In genomic region chrX:149630681-149631292, GRCh38 we compare ENCODE assay signal across 9 cellular contexts. TPM values are rescaled to one million over a fixed set of nuclear protein-coding genes. Genes with fewer than 3 reads are reported as not detected.
DNase-seq lines count a peak whose midpoint lies in the region; ATAC-seq and TF ChIP-seq lines count a peak whose summit lies in the region.
"Had no signal": no experiment of that assay in that cellular context is flagged by ENCODE, and none has a peak within 500 bp of the region (broad histone marks: within the 10 kb centered on the region; RNA-seq: fewer than 3 reads in every experiment).

No MANE protein-coding gene starts in this region.

- H3K27ac ChIP-seq in OCI-LY1 (ENCODE audit: low read depth, low read length, poor library complexity, severe bottlenecking) (no peak overlapping the region), lower lobe of right lung (peak overlapping the region; percentile 67), thymus (ENCODE audit: low read depth) (no peak overlapping the region)

- peaks cover 7% of the 10 kb centered on the region for H3K27me3 Mint-ChIP-seq in activated CD4-positive, alpha-beta T cell treated with anti-CD3 and anti-CD28 coated beads, Interleukin-2, amount 10 ng/mL, durations not matched to agents 24 days and 14 days
- H3K27me3 Mint-ChIP-seq in dendritic cell treated with granulocyte-macrophage colony-stimulating factor and Interleukin-4, amounts not matched to agents 40 ng/mL and 50 ng/mL, for 4 days: peaks cover 7% of the 10 kb centered on the region

- H3K4me3 Mint-ChIP-seq in activated CD4-positive, alpha-beta T cell treated with anti-CD3 and anti-CD28 coated beads, Interleukin-2, amount 10 ng/mL, durations not matched to agents 24 days and 14 days: peak overlapping the region; percentile 95
- peak overlapping the region; percentile 92 for H3K4me3 Mint-ChIP-seq in dendritic cell treated with granulocyte-macrophage colony-stimulating factor and Interleukin-4, amounts not matched to agents 40 ng/mL and 50 ng/mL, for 4 days

- H3K9me3 ChIP-seq in OCI-LY1 (ENCODE audit: low read length) (no peaks in the 10 kb centered on the region), lower lobe of right lung (no peaks in the 10 kb centered on the region), thymus (ENCODE audit: control insufficient read depth) (no peaks in the 10 kb centered on the region)

- peak overlapping the region; percentile 72 for H3K9ac ChIP-seq in OCI-LY1 (ENCODE audit: low read length)

- TF ChIP-seq CTCF in OCI-LY1 (IDR thresholded peaks at IDR 0.05; ENCODE audit: low read length) (no peak), lower lobe of right lung (IDR thresholded peaks at IDR 0.05) (no peak)

- peak; percentile 55 to 72 for ATAC-seq in lower lobe of right lung

- H2AFZ ChIP-seq in OCI-LY1 (ENCODE audit: low read length): no peak overlapping the region

- peaks cover 6% of the 10 kb centered on the region for H3K36me3 Mint-ChIP-seq in activated CD4-positive, alpha-beta T cell treated with anti-CD3 and anti-CD28 coated beads, Interleukin-2, amount 10 ng/mL, durations not matched to agents 24 days and 14 days (ENCODE audit: low read depth)
- peaks cover 6% of the 10 kb centered on the region for H3K36me3 Mint-ChIP-seq in dendritic cell treated with granulocyte-macrophage colony-stimulating factor and Interleukin-4, amounts not matched to agents 40 ng/mL and 50 ng/mL, for 4 days (ENCODE audit: low read depth)

- H3K4me1 Mint-ChIP-seq in activated CD4-positive, alpha-beta T cell treated with anti-CD3 and anti-CD28 coated beads, Interleukin-2, amount 10 ng/mL, durations not matched to agents 24 days and 14 days: peaks cover 23% of the 10 kb centered on the region
- peaks cover 27% of the 10 kb centered on the region for H3K4me1 Mint-ChIP-seq in dendritic cell treated with granulocyte-macrophage colony-stimulating factor and Interleukin-4, amounts not matched to agents 40 ng/mL and 50 ng/mL, for 4 days (ENCODE audit: low read depth)

- peak overlapping the region; percentile 86 for H3K27ac Mint-ChIP-seq in activated CD4-positive, alpha-beta T cell treated with anti-CD3 and anti-CD28 coated beads, Interleukin-2, amount 10 ng/mL, durations not matched to agents 24 days and 14 days
- H3K27ac Mint-ChIP-seq in dendritic cell treated with granulocyte-macrophage colony-stimulating factor and Interleukin-4, amounts not matched to agents 40 ng/mL and 50 ng/mL, for 4 days: peak overlapping the region; percentile 87

- H3F3A ChIP-seq in OCI-LY1 (ENCODE audit: insufficient read depth, low read length): no peaks in the 10 kb centered on the region

- H3K79me2 ChIP-seq in OCI-LY1 (ENCODE audit: insufficient read depth, low read length): no peaks in the 10 kb centered on the region

- H3K4me1 ChIP-seq in OCI-LY1 (ENCODE audit: insufficient read depth, low read length, severe bottlenecking) (peaks cover 13% of the 10 kb centered on the region), lower lobe of right lung (no peaks in the 10 kb centered on the region), thymus (ENCODE audit: control insufficient read depth, insufficient read depth, low read length) (no peaks in the 10 kb centered on the region)

- no peaks in the 10 kb centered on the region for H3K9me2 ChIP-seq in OCI-LY1 (ENCODE audit: low read depth, low read length)

- intact Hi-C loops in activated CD4-positive, alpha-beta T cell treated with anti-CD3 and anti-CD28 coated beads, Interleukin-2, amount 10 ng/mL, durations not matched to agents 24 days and 14 days (cut with micrococcal nuclease): no loop called here
- intact Hi-C loops in dendritic cell treated with granulocyte-macrophage colony-stimulating factor and Interleukin-4, amounts not matched to agents 40 ng/mL and 50 ng/mL, for 4 days (cut with micrococcal nuclease): no loop called here
- intact Hi-C loops in lower lobe of right lung (cut with DNase I): no loop called here

- peaks cover 3% of the 10 kb centered on the region for H3K9me3 Mint-ChIP-seq in activated CD4-positive, alpha-beta T cell treated with anti-CD3 and anti-CD28 coated beads, Interleukin-2, amount 10 ng/mL, durations not matched to agents 24 days and 14 days
- no peaks in the 10 kb centered on the region for H3K9me3 Mint-ChIP-seq in dendritic cell treated with granulocyte-macrophage colony-stimulating factor and Interleukin-4, amounts not matched to agents 40 ng/mL and 50 ng/mL, for 4 days

- no peaks in the 10 kb centered on the region for H4K20me1 ChIP-seq in OCI-LY1 (ENCODE audit: insufficient read depth, low read length)

- H3K36me3 ChIP-seq in OCI-LY1 (ENCODE audit: insufficient read depth, low read length) (no peaks in the 10 kb centered on the region), lower lobe of right lung (no peaks in the 10 kb centered on the region), thymus (ENCODE audit: control insufficient read depth, insufficient read depth) (no peaks in the 10 kb centered on the region)

- DNase-seq in activated CD4-positive, alpha-beta T cell treated with anti-CD3 and anti-CD28 coated beads, Interleukin-2, amount 10 ng/mL, durations not matched to agents 24 days and 14 days: no peak
- DNase-seq in activated CD4-positive, alpha-beta T cell treated with anti-CD3 and anti-CD28 coated beads, Interleukin-2, amount 50 U/mL, for 4 hours: no peak
- DNase-seq in lower lobe of right lung: no peak
- no peak for DNase-seq in NCI-H1930 (lab: John Stamatoyannopoulos, UW)
- DNase-seq in GM19238 (ENCODE audit: insufficient read length, low spot score): no peak

- H3K4me3 ChIP-seq in OCI-LY1 (ENCODE audit: low read depth, low read length, poor library complexity, severe bottlenecking) (peak overlapping the region; percentile 83), lower lobe of right lung (peak overlapping the region; percentile 79), thymus (ENCODE audit: low read length) (peak overlapping the region; percentile 58)

- 16% methylated on average over 17 of the region's 17 CpGs for WGBS in thymus

- peak overlapping the region; percentile 83 for H3K4me2 ChIP-seq in OCI-LY1 (ENCODE audit: low read length)

- H3K27me3 ChIP-seq in OCI-LY1 (ENCODE audit: insufficient read depth, low read length): no peaks in the 10 kb centered on the region
- H3K27me3 ChIP-seq in lower lobe of right lung (ENCODE audit: low read depth): no peaks in the 10 kb centered on the region
- H3K27me3 ChIP-seq in thymus (ENCODE audit: control insufficient read depth, insufficient read depth): no peaks in the 10 kb centered on the region

RNA-seq across cellular contexts. Expression of gene TMEM185A, which starts 0.8 kb away (rescaled TPM):
- 16.4 and 18.2 TPM in 2 replicates for total RNA-seq in activated CD4-positive, alpha-beta T cell treated with anti-CD3 and anti-CD28 coated beads, Interleukin-2, amount 10 ng/mL, durations not matched to agents 24 days and 14 days
- total RNA-seq in lower lobe of right lung: 19.9 TPM
- polyA plus RNA-seq in thymus: 16.0 TPM

RNA-seq across cellular contexts. Expression of gene HSFX2, which starts 35.7 kb away (rescaled TPM):
- total RNA-seq in activated CD4-positive, alpha-beta T cell treated with anti-CD3 and anti-CD28 coated beads, Interleukin-2, amount 10 ng/mL, durations not matched to agents 24 days and 14 days: 0.28 TPM in 1 of 2 replicates, not detected in the other
- not detected for total RNA-seq in lower lobe of right lung
- 1.1 TPM for polyA plus RNA-seq in thymus
- total RNA-seq: pulmonary artery endothelial cell had no signal

RNA-seq across cellular contexts. Expression of gene MAGEA9B, which starts 43.5 kb away (rescaled TPM):
- not detected in 2 replicates for total RNA-seq in activated CD4-positive, alpha-beta T cell treated with anti-CD3 and anti-CD28 coated beads, Interleukin-2, amount 10 ng/mL, durations not matched to agents 24 days and 14 days
- not detected for total RNA-seq in lower lobe of right lung
- 0.11 TPM for polyA plus RNA-seq in thymus
- total RNA-seq: pulmonary artery endothelial cell had no signal
